In genomic region chr20:63950701-63951397, GRCh38 we compare ENCODE assay signal across 15 cellular contexts. TPM values are rescaled to one million over a fixed set of nuclear protein-coding genes. Genes with fewer than 3 reads are reported as not detected.
DNase-seq lines count a peak whose midpoint lies in the region; ATAC-seq and TF ChIP-seq lines count a peak whose summit lies in the region.
"Had no signal": no experiment of that assay in that cellular context is flagged by ENCODE, and none has a peak within 500 bp of the region (broad histone marks: within the 10 kb centered on the region; RNA-seq: fewer than 3 reads in every experiment).

No MANE protein-coding gene starts in this region.

- 33 to 45% (median 33%) methylated on average over 18 to 20 of the region's 20 CpGs for WGBS in psoas muscle, 3 donors

- intact Hi-C loops in Right ventricle myocardium inferior (cut with DNase I), result loop anchor here (1.0 kb wide), 1 partner anchor 20 kb away; no protein-coding TSS in a partner anchor
- intact Hi-C loops in cardiac septum (cut with DNase I), result no loop called here
- intact Hi-C loops in psoas muscle (cut with DNase I), result no loop called here

- TF ChIP-seq CTCF in cardiac muscle cell (IDR thresholded peaks at IDR 0.05; ENCODE audit: low read depth, low read length) (no peak), psoas muscle (IDR thresholded peaks at IDR 0.05) (no peak)

- no peak overlapping the region for H3K4me3 ChIP-seq in cardiac muscle cell
- peak overlapping the region; percentile 58 for H3K4me3 ChIP-seq in psoas muscle

- H3K27me3 ChIP-seq in cardiac muscle cell (no peaks in the 10 kb centered on the region), psoas muscle (ENCODE audit: insufficient read depth in 3 of 3, low read length in 2 of 3) (no peaks in the 10 kb centered on the region)

- H3K4me1 ChIP-seq in cardiac muscle cell (ENCODE audit: low read depth) (peaks cover 42% of the 10 kb centered on the region), psoas muscle (peaks cover 89% of the 10 kb centered on the region)

- H3K9me3 ChIP-seq in cardiac muscle cell (ENCODE audit: low read depth) (no peaks in the 10 kb centered on the region), psoas muscle (no peaks in the 10 kb centered on the region)

- no peak for DNase-seq in Right ventricle myocardium inferior (ENCODE audit: missing footprints)
- no peak for DNase-seq in cardiac septum (ENCODE audit: low spot score)
- peak in 1 of 2 donors; percentile 77 for DNase-seq in cardiac muscle cell (ENCODE audit: low read depth in 1 of 2, low spot score in 1 of 2)
- DNase-seq in psoas muscle, result no peak
- no peak for DNase-seq in cerebellar cortex (ENCODE audit: low spot score)
- DNase-seq in NCI-H748 treated with DMSO at 0.1 percent for 48 hours (lab: John Stamatoyannopoulos, UW), result no peak
- DNase-seq: ACHN; activated T-cell treated with anti-CD3 and anti-CD28 coated beads for 4 hours; HCEC 1CT; immature natural killer cell; NCI-H2029; nephron progenitor cell; stimulated activated naive CD4-positive, alpha-beta T cell had no signal

- ATAC-seq in Right ventricle myocardium inferior (peak; percentile 37), psoas muscle (peak in 3 of 4 donors; percentile 21 to 30 (median 25)), GM21529 (IDR thresholded peaks at IDR 0.05; ENCODE audit: unreplicated experiment) (no peak), HG02610 (IDR thresholded peaks at IDR 0.05; ENCODE audit: unreplicated experiment) (no peak)

- peak overlapping the region; percentile 84 for H3K27ac ChIP-seq in cardiac muscle cell
- peak overlapping the region; percentile 96 for H3K27ac ChIP-seq in psoas muscle

- H3K36me3 ChIP-seq in cardiac muscle cell (peaks cover under 1% of the 10 kb centered on the region), psoas muscle (ENCODE audit: insufficient read depth in 1 of 2, low read depth in 1 of 2) (peaks cover 0 to 5% of the 10 kb centered on the region in 2 donors)

RNA-seq across cellular contexts. Expression of gene UCKL1, which starts 5.4 kb away (rescaled TPM):
- total RNA-seq in Right ventricle myocardium inferior (52.0 TPM), cardiac septum (43.2 TPM), cardiac muscle cell (40.2 and 53.5 TPM in 2 replicates), psoas muscle (10 to 100 TPM; 23.2 to 37.0 (median 35.5) TPM)
- polyA plus RNA-seq in cardiac muscle cell (84.2 and 96.3 TPM in 2 replicates), psoas muscle (10 to 100 TPM; 22.9 to 42.4 (median 40.5) TPM)

RNA-seq across cellular contexts. Expression of gene ZNF512B, which starts 18.9 kb away (rescaled TPM):
- total RNA-seq in Right ventricle myocardium inferior, result 12.2 TPM
- total RNA-seq in cardiac septum, result 12.8 TPM
- total RNA-seq in cardiac muscle cell, result 41.6 and 45.8 TPM in 2 replicates
- polyA plus RNA-seq in cardiac muscle cell, result 13.7 and 15.3 TPM in 2 replicates
- 10 to 100 TPM in 3 of 4 donors, 1 to 10 TPM in 1; 10.0 to 14.4 (median 12.4) TPM for total RNA-seq in psoas muscle
- polyA plus RNA-seq in psoas muscle, result 1 to 10 TPM; 3.3 to 9.1 (median 5.6) TPM

RNA-seq across cellular contexts. Expression of gene SAMD10, which starts 28.6 kb away (rescaled TPM):
- total RNA-seq in Right ventricle myocardium inferior, result 5.7 TPM
- 4.0 TPM for total RNA-seq in cardiac septum
- total RNA-seq in cardiac muscle cell, result 20.3 and 20.8 TPM in 2 replicates
- polyA plus RNA-seq in cardiac muscle cell, result 22.6 and 36.5 TPM in 2 replicates
- total RNA-seq in psoas muscle, result under 1 TPM; 0.32 to 0.84 (median 0.55) TPM
- polyA plus RNA-seq in psoas muscle, result 1 to 10 TPM in 1 of 3 donors, under 1 TPM in 2; 0.44 to 5.5 (median 0.92) TPM

RNA-seq across cellular contexts. Expression of gene PRPF6, which starts 30.1 kb away (rescaled TPM):
- 46.4 TPM for total RNA-seq in Right ventricle myocardium inferior
- total RNA-seq in cardiac septum, result 47.5 TPM
- total RNA-seq in cardiac muscle cell, result 62.6 and 67.6 TPM in 2 replicates
- 73.5 and 78.7 TPM in 2 replicates for polyA plus RNA-seq in cardiac muscle cell
- total RNA-seq in psoas muscle, result 10 to 100 TPM; 51.0 to 63.1 (median 59.8) TPM
- polyA plus RNA-seq in psoas muscle, result 10 to 100 TPM; 38.8 to 75.4 (median 52.5) TPM

RNA-seq across cellular contexts. Expression of gene DNAJC5, which starts 55.9 kb away (rescaled TPM):
- total RNA-seq in Right ventricle myocardium inferior (41.4 TPM), cardiac septum (36.1 TPM), cardiac muscle cell (37.7 and 45.4 TPM in 2 replicates), psoas muscle (10 to 100 TPM; 20.4 to 27.3 (median 23.3) TPM)
- polyA plus RNA-seq in cardiac muscle cell (9.4 and 10.2 TPM in 2 replicates), psoas muscle (10 to 100 TPM; 13.1 to 33.6 (median 19.7) TPM)

Comparison
In these comparisons a context has a peak if more than half of its experiments do, and no peak if none do; other contexts are left out.
1. ATAC-seq: peak in Right ventricle myocardium inferior (single experiment) and psoas muscle (3 of 4); none in GM21529 (single experiment) and HG02610 (single experiment).